In genomic region chr16:20410153-20410723, GRCh38 we compare ENCODE assay signal across 3 cellular contexts.
TF ChIP-seq lines count a peak whose summit lies in the region.

No MANE protein-coding gene starts in this region.

TF ChIP-seq in SK-N-SH, 30 proteins besides CTCF, POLR2A, EP300 and RAD21:
- TF ChIP-seq RXRA (IDR thresholded peaks at IDR 0.05; ENCODE audit: borderline replicate concordance, low read depth) = no peak
- TF ChIP-seq NFIC (IDR thresholded peaks at IDR 0.05; ENCODE audit: borderline replicate concordance) = no peak
- TF ChIP-seq USF1 (IDR thresholded peaks at IDR 0.05; ENCODE audit: borderline replicate concordance, low read depth) = no peak
- no peak for TF ChIP-seq YY1 (IDR thresholded peaks at IDR 0.05; ENCODE audit: low read depth)
- TF ChIP-seq NRF1 (IDR thresholded peaks at IDR 0.05; ENCODE audit: low read depth, low read length) = no peak
- TF ChIP-seq JUND (IDR thresholded peaks at IDR 0.05) = no peak
- TF ChIP-seq POLR2AphosphoS5 (IDR thresholded peaks at IDR 0.05; ENCODE audit: low read depth, low read length) = no peak
- TF ChIP-seq CHD2 (IDR thresholded peaks at IDR 0.05; ENCODE audit: low read length, partially characterized antibody) = no peak

TF ChIP-seq in SK-N-SH treated with all-trans-retinoic acid at 6 μM for 48 hours, 23 proteins besides CTCF, POLR2A, EP300 and RAD21:
- TF ChIP-seq POU6F1 (CRISPR knock-in tag; IDR thresholded peaks at IDR 0.05; ENCODE audit: borderline replicate concordance, low read depth) (no peak), ZNF70 (CRISPR knock-in tag; IDR thresholded peaks at IDR 0.05) (no peak), TCF4 (CRISPR knock-in tag; IDR thresholded peaks at IDR 0.05; ENCODE audit: borderline replicate concordance) (no peak), PATZ1 (CRISPR knock-in tag; IDR thresholded peaks at IDR 0.05; ENCODE audit: borderline replicate concordance) (no peak), SNAI2 (CRISPR knock-in tag; IDR thresholded peaks at IDR 0.05) (no peak), ZFP30 (CRISPR knock-in tag; IDR thresholded peaks at IDR 0.05) (no peak), RARB (CRISPR knock-in tag; IDR thresholded peaks at IDR 0.05) (no peak), BACH2 (CRISPR knock-in tag; IDR thresholded peaks at IDR 0.05; ENCODE audit: borderline replicate concordance) (no peak), ZFP3 (CRISPR knock-in tag; IDR thresholded peaks at IDR 0.05) (no peak), CSRNP3 (CRISPR knock-in tag; IDR thresholded peaks at IDR 0.05) (no peak), OSR1 (CRISPR knock-in tag; IDR thresholded peaks at IDR 0.05) (no peak), ZNF8 (CRISPR knock-in tag; IDR thresholded peaks at IDR 0.05) (no peak)

TF ChIP-seq in K562, 482 proteins besides CTCF, POLR2A, EP300 and RAD21:
- TF ChIP-seq SRF (CRISPR knock-in tag; IDR thresholded peaks at IDR 0.05) (no peak), ZNF121 (CRISPR knock-in tag; conservative IDR thresholded peaks at IDR 0.05) (peak; percentile 84), THAP12 (CRISPR knock-in tag; IDR thresholded peaks at IDR 0.05) (no peak), PRMT5 (CRISPR knock-in tag; IDR thresholded peaks at IDR 0.05) (no peak)
TF ChIP-seq in K562: peak in this region for 1.
